In genomic region chr12:125360540-125360939, GRCh38 we compare ENCODE assay signal across 8 cellular contexts.
"Had no signal": no experiment of that assay in that cellular context is flagged by ENCODE, and none has a peak within 500 bp of the region (broad histone marks: within the 10 kb centered on the region; RNA-seq: fewer than 3 reads in every experiment).

No MANE protein-coding gene starts in this region.

- H3K4me3 ChIP-seq: GM12878 had no signal

- ATAC-seq: GM12878 had no signal

- DNase-seq: GDM1, GF-D8 had no signal

- FAIRE-seq: G401.6, GM12878, GM12891, GM12892, GM18507, GM19239 had no signal
